In the genomic region with DNA sequence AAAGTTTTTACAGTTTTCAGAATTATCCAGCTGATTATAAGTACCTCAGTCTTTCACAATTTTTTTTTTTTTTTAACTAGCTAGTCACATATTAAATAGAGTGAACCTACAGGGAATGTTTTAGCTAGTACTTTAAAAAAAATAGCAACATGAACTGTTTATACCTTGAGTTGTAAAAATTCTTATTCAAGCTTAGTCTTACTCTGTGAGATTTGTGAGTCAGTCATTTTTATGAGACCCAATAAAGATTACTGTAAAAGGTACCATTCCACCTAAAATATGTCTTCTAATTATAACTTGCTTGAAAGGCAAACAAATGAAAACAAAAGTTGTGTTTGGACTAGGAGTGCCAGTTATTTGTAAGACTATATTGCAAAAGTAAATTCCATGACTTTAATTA, we compare ENCODE assay signal across 4 cellular contexts. TPM values are rescaled to one million over a fixed set of nuclear protein-coding genes. Genes with fewer than 3 reads are reported as not detected.
A peak's percentile ranks its signal among the peaks of the same experiment; 100 is the strongest.
DNase-seq lines count a peak whose midpoint lies in the region; ATAC-seq and TF ChIP-seq lines count a peak whose summit lies in the region.
"Not testable (repeated sequence)": the region's sequence is repeated elsewhere in the genome, so short reads cannot be mapped to it uniquely, and the experiment has no call there.
"Had no signal": no experiment of that assay in that cellular context is flagged by ENCODE, and none has a peak within 500 bp of the region (broad histone marks: within the 10 kb centered on the region; RNA-seq: fewer than 3 reads in every experiment).

No MANE protein-coding gene starts in this region.

- CTCF ChIA-PET in PC-3 (lab: Charles Lee): not testable (repeated sequence)

- H3K9ac ChIP-seq in PC-3 (ENCODE audit: low read length): not testable (repeated sequence)

- POLR2A ChIA-PET in PC-3 (lab: Charles Lee; ENCODE audit: unreplicated experiment): not testable (repeated sequence)

- not testable (repeated sequence) for H3K27ac ChIP-seq in PC-3 (ENCODE audit: low read length)

- not testable (repeated sequence) for H3K4me2 ChIP-seq in PC-3 (ENCODE audit: low read length)

- H3K27me3 ChIP-seq in PC-3 (ENCODE audit: low read length): not testable (repeated sequence)

- H3K9me2 ChIP-seq in PC-3 (replicated peaks; ENCODE audit: low read length): not testable (repeated sequence)

- not testable (repeated sequence) for H3F3A ChIP-seq in PC-3 (ENCODE audit: low read length, unreplicated experiment)

- not testable (repeated sequence) for TF ChIP-seq CTCF in PC-3 (conservative IDR thresholded peaks at IDR 0.05; ENCODE audit: low read depth, low read length); mucosa of descending colon (IDR thresholded peaks at IDR 0.05)

- not testable (repeated sequence) for BruUV-seq in PC-3 (replicated peaks; lab: Mats Ljungman, UMichigan)

- intact Hi-C loops in PC-3 (cut with micrococcal nuclease); left colon (cut with DNase I, micrococcal nuclease); mucosa of descending colon (cut with DNase I, micrococcal nuclease): not testable (repeated sequence)

- not testable (repeated sequence) for H3K9me3 ChIP-seq in PC-3 (ENCODE audit: low read length); mucosa of descending colon

- not testable (repeated sequence) for DNase-seq in PC-3, left colon, mucosa of descending colon

- H4K20me1 ChIP-seq in PC-3 (ENCODE audit: low read length): not testable (repeated sequence)

- H3K4me1 ChIP-seq in PC-3 (ENCODE audit: insufficient read depth, low read length); mucosa of descending colon (ENCODE audit: low read depth): not testable (repeated sequence)

- H2AFZ ChIP-seq in PC-3 (ENCODE audit: low read length): not testable (repeated sequence)

- H3K36me3 ChIP-seq in PC-3 (ENCODE audit: low read depth, low read length); mucosa of descending colon (ENCODE audit: low read depth): not testable (repeated sequence)

- H3K79me2 ChIP-seq in PC-3 (ENCODE audit: low read length): not testable (repeated sequence)

- peak; percentile 81 for ATAC-seq in PC-3
- peak; percentile 66 for ATAC-seq in left colon
- ATAC-seq in mucosa of descending colon: peak; percentile 81

- not testable (repeated sequence) for H3K4me3 ChIP-seq in PC-3 (ENCODE audit: low read length); mucosa of descending colon

RNA-seq across cellular contexts. Expression of a gene that starts 5.9 kb away (rescaled TPM):
- 11.1 and 11.6 TPM in 2 replicates for total RNA-seq in PC-3 (2014; rRNA removed)
- total RNA-seq in left colon: 1 to 10 TPM in 1 of 2 donors, not detected in 1; 1.3 TPM
- total RNA-seq in mucosa of descending colon: 1 to 10 TPM in 1 of 3 donors, under 1 TPM in 2; 0.26 to 2.6 (median 0.89) TPM
- total RNA-seq: CD4-positive, alpha-beta memory T cell had no signal

RNA-seq across cellular contexts. Expression of a gene that starts 6.6 kb away (rescaled TPM):
- total RNA-seq in PC-3 (2014; rRNA removed) (6.6 and 7.6 TPM in 2 replicates), left colon (1 to 10 TPM; 4.3 to 8.1 TPM), mucosa of descending colon (10 to 100 TPM in 2 of 3 donors, 1 to 10 TPM in 1; 5.4 to 27.8 (median 12.3) TPM)
